In genomic region chr10:54900584-54900983, GRCh38 we compare ENCODE assay signal across 19 cellular contexts.
DNase-seq lines count a peak whose midpoint lies in the region; ATAC-seq, FAIRE-seq and TF ChIP-seq lines count a peak whose summit lies in the region.
"Had no signal": no experiment of that assay in that cellular context is flagged by ENCODE, and none has a peak within 500 bp of the region (broad histone marks: within the 10 kb centered on the region; RNA-seq: fewer than 3 reads in every experiment).

No MANE protein-coding gene starts in this region.

- ATAC-seq in GM19467 (IDR thresholded peaks at IDR 0.05; ENCODE audit: unreplicated experiment), result peak; percentile 87
- peak; percentile 89 for ATAC-seq in HG02885 (IDR thresholded peaks at IDR 0.05; ENCODE audit: poor library complexity, unreplicated experiment)
- ATAC-seq in HG03354 (IDR thresholded peaks at IDR 0.05; ENCODE audit: poor library complexity, severe bottlenecking, unreplicated experiment), result peak; percentile 73
- no peak for ATAC-seq in HG02870 (IDR thresholded peaks at IDR 0.05; ENCODE audit: unreplicated experiment)

- TF ChIP-seq CTCF in GM13977 (IDR thresholded peaks at IDR 0.05; ENCODE audit: extremely low read depth, insufficient read depth, missing control alignments), result no peak

- in situ Hi-C loops in GM13977 (cut with MboI; ENCODE audit: low pct_unique_long_range_greater_than_20kb, low sequenced_read_pairs, unreplicated experiment), result no loop called here

- FAIRE-seq in HTR-8/SVneo (lab: Jason Lieb, UNC), result no peak
- FAIRE-seq: A204.1, endometrium had no signal

- peak; percentile 20 for DNase-seq in GM13977 (ENCODE audit: low spot score)
- DNase-seq in NOMO-1 treated with dmso at 0.1 percent for 144 hours (lab: John Stamatoyannopoulos, UW; ENCODE audit: unreplicated experiment), result no peak
- no peak for DNase-seq in HTR-8/SVneo (ENCODE audit: insufficient read length, low spot score)
- DNase-seq in GM19238 (ENCODE audit: insufficient read length, low spot score), result no peak
- DNase-seq: activated CD8-positive, alpha-beta memory T cell treated with anti-CD3 and anti-CD28 coated beads, Interleukin-2, amount 50 U/mL, for 48 hours; activated naive CD4-positive, alpha-beta T cell; DMS53; GM23248; hypothalamus; MV-4-11; NCI-H2081; NCI-H524 treated with DMSO at 0.1 percent for 48 hours; T-helper 9 cell had no signal
